Comparison of ENCODE assay signal across 10 cellular contexts in genomic region chr14:90408713-90409112, GRCh38. TPM values are rescaled to one million over a fixed set of nuclear protein-coding genes. Genes with fewer than 3 reads are reported as not detected.
A peak's percentile ranks its signal among the peaks of the same experiment; 100 is the strongest.
DNase-seq lines count a peak whose midpoint lies in the region; ATAC-seq and TF ChIP-seq lines count a peak whose summit lies in the region.
"Had no signal": no experiment of that assay in that cellular context is flagged by ENCODE, and none has a peak within 500 bp of the region (broad histone marks: within the 10 kb centered on the region; RNA-seq: fewer than 3 reads in every experiment).

No MANE protein-coding gene starts in this region.

- H3K9me3 Mint-ChIP-seq in HFFc6: no peaks in the 10 kb centered on the region
- no peaks in the 10 kb centered on the region for H3K9me3 Mint-ChIP-seq in natural killer cell treated with Interleukin-12 subunit alpha and Interleukin-12 subunit beta and Interleukin-15 and Interleukin-18, amount 100 ng/mL, for 72 hours
- H3K9me3 Mint-ChIP-seq: dendritic cell treated with granulocyte-macrophage colony-stimulating factor and Interleukin-4, amounts not matched to agents 40 ng/mL and 50 ng/mL, for 4 days had no signal

- H3K27me3 Mint-ChIP-seq in HFFc6 (ENCODE audit: insufficient read depth): peaks cover 2% of the 10 kb centered on the region
- H3K27me3 Mint-ChIP-seq in natural killer cell treated with Interleukin-12 subunit alpha and Interleukin-12 subunit beta and Interleukin-15 and Interleukin-18, amount 100 ng/mL, for 72 hours: no peaks in the 10 kb centered on the region
- H3K27me3 Mint-ChIP-seq: dendritic cell treated with granulocyte-macrophage colony-stimulating factor and Interleukin-4, amounts not matched to agents 40 ng/mL and 50 ng/mL, for 4 days had no signal

- POLR2A ChIA-PET in A673 (lab: Charles Lee; ENCODE audit: low non-redundant PET): interaction anchor here (0.7 kb wide), 1 partner anchor 35 kb away, joined by 7 read pairs; no protein-coding TSS in a partner anchor

- no peaks in the 10 kb centered on the region for H3K27me3 ChIP-seq in A673 (replicated peaks; ENCODE audit: insufficient read depth, low read depth, low read length, poor library complexity)
- no peaks in the 10 kb centered on the region for H3K27me3 ChIP-seq in esophagus squamous epithelium

- H3K36me3 ChIP-seq in A673 (ENCODE audit: insufficient read depth, low read length, poor library complexity, severe bottlenecking) (peaks cover 30% of the 10 kb centered on the region), esophagus squamous epithelium (peaks cover 8 to 39% (median 22%) of the 10 kb centered on the region in 3 donors)

- H3K4me1 Mint-ChIP-seq in HFFc6 (ENCODE audit: low read depth): peaks cover 41% of the 10 kb centered on the region
- H3K4me1 Mint-ChIP-seq in natural killer cell treated with Interleukin-12 subunit alpha and Interleukin-12 subunit beta and Interleukin-15 and Interleukin-18, amount 100 ng/mL, for 72 hours (ENCODE audit: low read depth in 2 of 2): peaks cover 17 to 32% of the 10 kb centered on the region in 2 donors

- peak overlapping the region; percentile 89 for H3K27ac ChIP-seq in A673 (ENCODE audit: low read depth, low read length, poor library complexity, severe bottlenecking)
- peak overlapping the region; percentile 61 to 82 (median 80) for H3K27ac ChIP-seq in esophagus squamous epithelium

- peak in 1 of 2 donors; percentile 30 for ATAC-seq in natural killer cell treated with Interleukin-12 subunit alpha and Interleukin-12 subunit beta and Interleukin-15 and Interleukin-18, amount 100 ng/mL, for 72 hours
- ATAC-seq in GM19035 (IDR thresholded peaks at IDR 0.05; ENCODE audit: unreplicated experiment): no peak
- no peak for ATAC-seq in HG03025 (IDR thresholded peaks at IDR 0.05; ENCODE audit: low FRiP score, unreplicated experiment)

- H3K4me1 ChIP-seq in A673 (ENCODE audit: insufficient read depth, low read length, poor library complexity, severe bottlenecking): peaks cover 61% of the 10 kb centered on the region
- peaks cover 13 to 54% (median 16%) of the 10 kb centered on the region in 3 donors for H3K4me1 ChIP-seq in esophagus squamous epithelium

- H3K27ac Mint-ChIP-seq in HFFc6: peak overlapping the region; percentile 92
- H3K27ac Mint-ChIP-seq in natural killer cell treated with Interleukin-12 subunit alpha and Interleukin-12 subunit beta and Interleukin-15 and Interleukin-18, amount 100 ng/mL, for 72 hours: peak overlapping the region; percentile 2 to 7
- H3K27ac Mint-ChIP-seq: dendritic cell treated with granulocyte-macrophage colony-stimulating factor and Interleukin-4, amounts not matched to agents 40 ng/mL and 50 ng/mL, for 4 days had no signal

- H3K36me3 Mint-ChIP-seq in HFFc6 (ENCODE audit: low read depth): peaks cover 28% of the 10 kb centered on the region
- H3K36me3 Mint-ChIP-seq in natural killer cell treated with Interleukin-12 subunit alpha and Interleukin-12 subunit beta and Interleukin-15 and Interleukin-18, amount 100 ng/mL, for 72 hours: peaks cover 29% of the 10 kb centered on the region

- TF ChIP-seq POLR2A in esophagus squamous epithelium (IDR thresholded peaks at IDR 0.05): no peak

- TSS peak; percentile 59 for BruUV-seq in A673 (replicated peaks; lab: Mats Ljungman, UMichigan)

- WGBS in esophagus squamous epithelium, 2 donors: 67 to 69% methylated on average over 4 to 6 of the region's 6 CpGs

- intact Hi-C loops in A673 (cut with micrococcal nuclease; ENCODE audit: unreplicated experiment) (loop anchor here (2.0 kb wide), 1 partner anchor 34 kb away; no protein-coding TSS in a partner anchor), esophagus squamous epithelium (cut with DNase I) (loop anchor here (10.0 kb wide), 1 partner anchor 106 kb away; no protein-coding TSS in a partner anchor)

- TF ChIP-seq CTCF in A673 (conservative IDR thresholded peaks at IDR 0.05; ENCODE audit: low read depth, low read length): no peak
- no peak for TF ChIP-seq CTCF in HFFc6 (IDR thresholded peaks at IDR 0.05)
- TF ChIP-seq CTCF in esophagus squamous epithelium (IDR thresholded peaks at IDR 0.05): no peak

- CTCF ChIA-PET in A673 (lab: Charles Lee): interaction anchor here (0.7 to 2.0 kb wide), 2 partner anchors 9 to 10 kb away, joined by 4 to 11 read pairs; no protein-coding TSS in a partner anchor

- H3K4me3 ChIP-seq in A673 (ENCODE audit: low read depth, low read length, poor library complexity, severe bottlenecking): no peak overlapping the region
- H3K4me3 ChIP-seq in esophagus squamous epithelium: no peak overlapping the region

- H3K9me3 ChIP-seq in A673 (ENCODE audit: low read depth, low read length, poor library complexity, severe bottlenecking) (no peaks in the 10 kb centered on the region), esophagus squamous epithelium (no peaks in the 10 kb centered on the region)

- peak; percentile 55 for DNase-seq in A673 (ENCODE audit: low spot score)
- no peak for DNase-seq in HFFc6
- no peak for DNase-seq in esophagus squamous epithelium (lab: John Stamatoyannopoulos, UW)
- no peak for DNase-seq in natural killer cell treated with Interleukin-12 subunit alpha and Interleukin-12 subunit beta and Interleukin-15 and Interleukin-18, amount 100 ng/mL, for 72 hours (ENCODE audit: low spot score)
- DNase-seq in NCI-H2171 treated with DMSO at 0.1 percent for 48 hours (lab: John Stamatoyannopoulos, UW): no peak
- DNase-seq in NCI-H128 (lab: John Stamatoyannopoulos, UW; ENCODE audit: unreplicated experiment): no peak
- DNase-seq: activated CD4-positive, alpha-beta T cell treated with anti-CD3 and anti-CD28 coated beads for 48 hours had no signal

- peak overlapping the region; percentile 44 for H3K4me3 Mint-ChIP-seq in HFFc6
- H3K4me3 Mint-ChIP-seq in natural killer cell treated with Interleukin-12 subunit alpha and Interleukin-12 subunit beta and Interleukin-15 and Interleukin-18, amount 100 ng/mL, for 72 hours: no peak overlapping the region
- H3K4me3 Mint-ChIP-seq: dendritic cell treated with granulocyte-macrophage colony-stimulating factor and Interleukin-4, amounts not matched to agents 40 ng/mL and 50 ng/mL, for 4 days had no signal

RNA-seq across cellular contexts. Expression of gene CALM1, which starts 11.9 kb away (rescaled TPM):
- total RNA-seq in A673 (2021) (961 and 998 TPM in 2 replicates), esophagus squamous epithelium (100 to 1,000 TPM; 329 to 554 (median 426) TPM)
- total RNA-seq in HFFc6 (2021; fragmentation: NEBNext Ultra II Directional; extraction: Animal tissue kit (Norgen Biotek cat#: 25700)): 100 to 1,000 TPM; 333 to 429 (median 403) TPM
- 100 to 1,000 TPM; 521 to 669 TPM for total RNA-seq in natural killer cell treated with Interleukin-12 subunit alpha and Interleukin-12 subunit beta and Interleukin-15 and Interleukin-18, amount 100 ng/mL, for 72 hours
